In genomic region chr15:93144477-93145270, GRCh38 we compare ENCODE assay signal across 18 cellular contexts. TPM values are rescaled to one million over a fixed set of nuclear protein-coding genes. Genes with fewer than 3 reads are reported as not detected.
"Had no signal": no experiment of that assay in that cellular context is flagged by ENCODE, and none has a peak within 500 bp of the region (broad histone marks: within the 10 kb centered on the region; RNA-seq: fewer than 3 reads in every experiment).

No MANE protein-coding gene starts in this region.

- H3K36me3 ChIP-seq: left lung, WERI-Rb-1 had no signal

- H3K4me1 Mint-ChIP-seq: stimulated activated naive B cell treated with anti-CD40 and anti-IgM and Interleukin-4, amounts not matched to agents 10 μg/mL and 1 μg/mL and 100 μg/mL, for 72 hours had no signal

- H3K9me3 Mint-ChIP-seq: activated naive CD8-positive, alpha-beta T cell treated with anti-CD3 and anti-CD28 coated beads, Interleukin-2, amount 50 U/mL, for 24 hours; activated T-cell treated with anti-CD3 and anti-CD28 coated beads, Interleukin-2, amount 50 U/mL, for 72 hours; naive thymus-derived CD8-positive, alpha-beta T cell had no signal

- DNase-seq: activated CD4-positive, alpha-beta T cell treated with anti-CD3 and anti-CD28 coated beads for 36 hours; activated CD8-positive, alpha-beta memory T cell treated with anti-CD3 and anti-CD28 coated beads, Interleukin-2, amount 50 U/mL, for 4 hours; activated CD8-positive, alpha-beta T cell treated with anti-CD3 and anti-CD28 coated beads, Interleukin-2, amount 10 ng/mL, durations not matched to agents 7 days and 5 days; activated naive CD4-positive, alpha-beta T cell treated with Interleukin-2 at 50 U/mL for 16 hours; activated naive CD8-positive, alpha-beta T cell treated with anti-CD3 and anti-CD28 coated beads, Interleukin-2, amount 50 U/mL, for 24 hours; activated T-cell treated with anti-CD3 and anti-CD28 coated beads, Interleukin-2, amount 50 U/mL, for 72 hours; dorsolateral prefrontal cortex; erythroblast; kidney; left lung; mammary epithelial cell; naive thymus-derived CD8-positive, alpha-beta T cell; stimulated activated CD4-positive, alpha-beta T cell treated with anti-CD3 and anti-CD28 coated beads, Interleukin-2, amount 100 ng/mL, for 48 hours; stimulated activated naive B cell treated with anti-CD40 and anti-IgM and Interleukin-4, amounts not matched to agents 10 μg/mL and 1 μg/mL and 100 μg/mL, for 72 hours; T-helper 17 cell; trophoblast cell; WERI-Rb-1 had no signal

- H3K36me3 Mint-ChIP-seq: naive thymus-derived CD8-positive, alpha-beta T cell; stimulated activated naive B cell treated with anti-CD40 and anti-IgM and Interleukin-4, amounts not matched to agents 10 μg/mL and 1 μg/mL and 100 μg/mL, for 72 hours had no signal

- ATAC-seq: activated CD4-positive, alpha-beta T cell treated with anti-CD3 and anti-CD28 coated beads for 36 hours; activated CD8-positive, alpha-beta T cell treated with anti-CD3 and anti-CD28 coated beads, Interleukin-2, amount 10 ng/mL, durations not matched to agents 7 days and 5 days; activated naive CD8-positive, alpha-beta T cell treated with anti-CD3 and anti-CD28 coated beads, Interleukin-2, amount 50 U/mL, for 24 hours; activated T-cell treated with anti-CD3 and anti-CD28 coated beads, Interleukin-2, amount 50 U/mL, for 72 hours; left lung; naive thymus-derived CD8-positive, alpha-beta T cell; stimulated activated naive B cell treated with anti-CD40 and anti-IgM and Interleukin-4, amounts not matched to agents 10 μg/mL and 1 μg/mL and 100 μg/mL, for 72 hours; T-helper 17 cell had no signal

- H3K27ac Mint-ChIP-seq: activated CD4-positive, alpha-beta T cell treated with anti-CD3 and anti-CD28 coated beads for 36 hours; activated CD8-positive, alpha-beta T cell treated with anti-CD3 and anti-CD28 coated beads, Interleukin-2, amount 10 ng/mL, durations not matched to agents 7 days and 5 days; activated naive CD8-positive, alpha-beta T cell treated with anti-CD3 and anti-CD28 coated beads, Interleukin-2, amount 50 U/mL, for 24 hours; activated T-cell treated with anti-CD3 and anti-CD28 coated beads, Interleukin-2, amount 50 U/mL, for 72 hours; stimulated activated naive B cell treated with anti-CD40 and anti-IgM and Interleukin-4, amounts not matched to agents 10 μg/mL and 1 μg/mL and 100 μg/mL, for 72 hours; T-helper 17 cell had no signal

- H3K27ac ChIP-seq: hepatocyte, left lung, WERI-Rb-1 had no signal

- H3K4me3 ChIP-seq: dorsolateral prefrontal cortex, hepatocyte, left lung had no signal

- H3K4me3 Mint-ChIP-seq: activated CD4-positive, alpha-beta T cell treated with anti-CD3 and anti-CD28 coated beads for 36 hours; activated CD8-positive, alpha-beta T cell treated with anti-CD3 and anti-CD28 coated beads, Interleukin-2, amount 10 ng/mL, durations not matched to agents 7 days and 5 days; activated naive CD8-positive, alpha-beta T cell treated with anti-CD3 and anti-CD28 coated beads, Interleukin-2, amount 50 U/mL, for 24 hours; activated T-cell treated with anti-CD3 and anti-CD28 coated beads, Interleukin-2, amount 50 U/mL, for 72 hours; naive thymus-derived CD8-positive, alpha-beta T cell; stimulated activated naive B cell treated with anti-CD40 and anti-IgM and Interleukin-4, amounts not matched to agents 10 μg/mL and 1 μg/mL and 100 μg/mL, for 72 hours; T-helper 17 cell had no signal

- H3K4me1 ChIP-seq: left lung had no signal

- H3K27me3 ChIP-seq: hepatocyte, left lung had no signal

- H3K27me3 Mint-ChIP-seq: activated CD4-positive, alpha-beta T cell treated with anti-CD3 and anti-CD28 coated beads for 36 hours; activated naive CD8-positive, alpha-beta T cell treated with anti-CD3 and anti-CD28 coated beads, Interleukin-2, amount 50 U/mL, for 24 hours had no signal

- H3K9me3 ChIP-seq: left lung had no signal

RNA-seq across cellular contexts. Expression of gene RGMA, which starts 55.7 kb away (rescaled TPM):
- total RNA-seq: activated CD8-positive, alpha-beta T cell treated with anti-CD3 and anti-CD28 coated beads, Interleukin-2, amount 10 ng/mL, durations not matched to agents 7 days and 5 days; naive thymus-derived CD8-positive, alpha-beta T cell; T-helper 17 cell had no signal
